In the genomic region with DNA sequence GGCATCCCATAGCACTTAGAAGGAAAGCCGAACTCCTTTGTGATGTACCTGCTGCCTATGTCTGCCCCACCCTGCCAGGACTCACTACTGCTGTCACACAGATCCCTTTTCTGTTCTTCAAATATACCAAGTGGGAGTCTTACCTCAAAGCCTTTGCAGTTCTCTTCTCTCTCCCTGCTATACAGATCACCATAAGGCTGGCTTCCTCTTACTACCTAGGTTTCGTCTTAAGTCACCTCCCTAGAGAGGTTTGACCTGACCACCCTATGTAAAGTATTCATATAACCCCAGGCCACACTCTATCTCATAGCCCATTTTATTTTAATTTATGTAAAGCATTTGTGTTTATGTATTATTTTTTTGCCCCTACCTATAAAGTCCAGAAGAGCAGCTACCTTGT, we compare ENCODE assay signal across 1 cellular context.
TF ChIP-seq lines count a peak whose summit lies in the region.

No MANE protein-coding gene starts in this region.

TF ChIP-seq in GM12878, 131 proteins besides CTCF, POLR2A, EP300 and RAD21 (continued from another document):
- TF ChIP-seq, protein P1, sequence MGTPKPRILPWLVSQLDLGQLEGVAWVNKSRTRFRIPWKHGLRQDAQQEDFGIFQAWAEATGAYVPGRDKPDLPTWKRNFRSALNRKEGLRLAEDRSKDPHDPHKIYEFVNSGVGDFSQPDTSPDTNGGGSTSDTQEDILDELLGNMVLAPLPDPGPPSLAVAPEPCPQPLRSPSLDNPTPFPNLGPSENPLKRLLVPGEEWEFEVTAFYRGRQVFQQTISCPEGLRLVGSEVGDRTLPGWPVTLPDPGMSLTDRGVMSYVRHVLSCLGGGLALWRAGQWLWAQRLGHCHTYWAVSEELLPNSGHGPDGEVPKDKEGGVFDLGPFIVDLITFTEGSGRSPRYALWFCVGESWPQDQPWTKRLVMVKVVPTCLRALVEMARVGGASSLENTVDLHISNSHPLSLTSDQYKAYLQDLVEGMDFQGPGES (IDR thresholded peaks at IDR 0.05) = no peak
- TF ChIP-seq ZNF274 (IDR thresholded peaks at IDR 0.05; ENCODE audit: insufficient read depth, insufficient read length) (no peak), TBL1XR1 (IDR thresholded peaks at IDR 0.05; ENCODE audit: low read depth, low read length) (no peak), NBN (IDR thresholded peaks at IDR 0.05) (no peak), ZNF24 (IDR thresholded peaks at IDR 0.05) (no peak), KLF5 (IDR thresholded peaks at IDR 0.05; ENCODE audit: partially characterized antibody) (no peak), RAD51 (IDR thresholded peaks at IDR 0.05) (no peak), ETV6 (conservative IDR thresholded peaks at IDR 0.05 in 1 of 2, IDR thresholded peaks at IDR 0.05 in 1 of 2; ENCODE audit: borderline replicate concordance in 1 of 2, low read depth in 1 of 2) (no peak), HDAC6 (IDR thresholded peaks at IDR 0.05; ENCODE audit: unreplicated experiment) (no peak), KDM1A (IDR thresholded peaks at IDR 0.05; ENCODE audit: borderline replicate concordance) (no peak), IRF4 (IDR thresholded peaks at IDR 0.05; ENCODE audit: low read depth, low read length) (no peak), CHD4 (IDR thresholded peaks at IDR 0.05) (no peak), STAT3 (IDR thresholded peaks at IDR 0.05; ENCODE audit: low read depth, low read length) (no peak), PAX8 (IDR thresholded peaks at IDR 0.05) (no peak)
- TF ChIP-seq, protein P2, sequence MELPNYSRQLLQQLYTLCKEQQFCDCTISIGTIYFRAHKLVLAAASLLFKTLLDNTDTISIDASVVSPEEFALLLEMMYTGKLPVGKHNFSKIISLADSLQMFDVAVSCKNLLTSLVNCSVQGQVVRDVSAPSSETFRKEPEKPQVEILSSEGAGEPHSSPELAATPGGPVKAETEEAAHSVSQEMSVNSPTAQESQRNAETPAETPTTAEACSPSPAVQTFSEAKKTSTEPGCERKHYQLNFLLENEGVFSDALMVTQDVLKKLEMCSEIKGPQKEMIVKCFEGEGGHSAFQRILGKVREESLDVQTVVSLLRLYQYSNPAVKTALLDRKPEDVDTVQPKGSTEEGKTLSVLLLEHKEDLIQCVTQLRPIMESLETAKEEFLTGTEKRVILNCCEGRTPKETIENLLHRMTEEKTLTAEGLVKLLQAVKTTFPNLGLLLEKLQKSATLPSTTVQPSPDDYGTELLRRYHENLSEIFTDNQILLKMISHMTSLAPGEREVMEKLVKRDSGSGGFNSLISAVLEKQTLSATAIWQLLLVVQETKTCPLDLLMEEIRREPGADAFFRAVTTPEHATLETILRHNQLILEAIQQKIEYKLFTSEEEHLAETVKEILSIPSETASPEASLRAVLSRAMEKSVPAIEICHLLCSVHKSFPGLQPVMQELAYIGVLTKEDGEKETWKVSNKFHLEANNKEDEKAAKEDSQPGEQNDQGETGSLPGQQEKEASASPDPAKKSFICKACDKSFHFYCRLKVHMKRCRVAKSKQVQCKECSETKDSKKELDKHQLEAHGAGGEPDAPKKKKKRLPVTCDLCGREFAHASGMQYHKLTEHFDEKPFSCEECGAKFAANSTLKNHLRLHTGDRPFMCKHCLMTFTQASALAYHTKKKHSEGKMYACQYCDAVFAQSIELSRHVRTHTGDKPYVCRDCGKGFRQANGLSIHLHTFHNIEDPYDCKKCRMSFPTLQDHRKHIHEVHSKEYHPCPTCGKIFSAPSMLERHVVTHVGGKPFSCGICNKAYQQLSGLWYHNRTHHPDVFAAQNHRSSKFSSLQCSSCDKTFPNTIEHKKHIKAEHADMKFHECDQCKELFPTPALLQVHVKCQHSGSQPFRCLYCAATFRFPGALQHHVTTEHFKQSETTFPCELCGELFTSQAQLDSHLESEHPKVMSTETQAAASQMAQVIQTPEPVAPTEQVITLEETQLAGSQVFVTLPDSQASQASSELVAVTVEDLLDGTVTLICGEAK (IDR thresholded peaks at IDR 0.05; ENCODE audit: borderline replicate concordance) = no peak
